Comparison of ENCODE assay signal across 12 cellular contexts in genomic region chr2:100135415-100135814, GRCh38. TPM values are rescaled to one million over a fixed set of nuclear protein-coding genes. Genes with fewer than 3 reads are reported as not detected.
DNase-seq lines count a peak whose midpoint lies in the region; ATAC-seq and TF ChIP-seq lines count a peak whose summit lies in the region.
"Had no signal": no experiment of that assay in that cellular context is flagged by ENCODE, and none has a peak within 500 bp of the region (broad histone marks: within the 10 kb centered on the region; RNA-seq: fewer than 3 reads in every experiment).

No MANE protein-coding gene starts in this region.

- DNase-seq in memory B cell (ENCODE audit: low spot score in 2 of 2) (no peak), GOT3 (lab: John Stamatoyannopoulos, UW) (no peak), body of pancreas (no peak)
- no peak for DNase-seq in activated CD4-positive, alpha-beta memory T cell treated with anti-CD3 and anti-CD28 coated beads, Interleukin-2, amount 10 ng/mL, durations not matched to agents 7 days and 5 days
- DNase-seq: BE2C; Caco-2; CD8-positive, alpha-beta memory T cell had no signal

- H2AFZ ChIP-seq in OCI-LY3 (ENCODE audit: low read depth, low read length), result no peak overlapping the region

- H3K79me2 ChIP-seq in OCI-LY3 (ENCODE audit: low read length), result peaks cover 94% of the 10 kb centered on the region

- H3K36me3 ChIP-seq in BLaER1 treated with 17β-estradiol and CSF1 and Interleukin-3, amounts not matched to agents 10 nM and 100 nM, result peaks cover 0 to 45% (median 3%) of the 10 kb centered on the region in 11 experiments; a peak in 12 of 22 replicates
- peaks cover 52% of the 10 kb centered on the region for H3K36me3 ChIP-seq in OCI-LY3 (replicated peaks; ENCODE audit: low read depth, low read length)
- no peaks in the 10 kb centered on the region for H3K36me3 ChIP-seq in body of pancreas (replicated peaks in 1 of 2; ENCODE audit: insufficient read depth in 1 of 2, low read depth in 2 of 2)
- H3K36me3 ChIP-seq: BE2C had no signal

- CTCF ChIA-PET in activated CD4-positive, alpha-beta memory T cell treated with anti-CD3 and anti-CD28 coated beads, Interleukin-2, amount 10 ng/mL, durations not matched to agents 7 days and 5 days (lab: Charles Lee), result no interaction called here

- H3K4me1 Mint-ChIP-seq in memory B cell, result peaks cover 38% of the 10 kb centered on the region
- no peaks in the 10 kb centered on the region for H3K4me1 Mint-ChIP-seq in activated CD4-positive, alpha-beta memory T cell treated with anti-CD3 and anti-CD28 coated beads, Interleukin-2, amount 10 ng/mL, durations not matched to agents 7 days and 5 days

- H3K9me3 Mint-ChIP-seq in memory B cell, result no peaks in the 10 kb centered on the region
- no peaks in the 10 kb centered on the region for H3K9me3 Mint-ChIP-seq in activated CD4-positive, alpha-beta memory T cell treated with anti-CD3 and anti-CD28 coated beads, Interleukin-2, amount 10 ng/mL, durations not matched to agents 7 days and 5 days
- H3K9me3 Mint-ChIP-seq: CD8-positive, alpha-beta memory T cell had no signal

- peaks cover 54 to 65% (median 61%) of the 10 kb centered on the region in 10 experiments for H3K4me1 ChIP-seq in BLaER1 treated with 17β-estradiol and CSF1 and Interleukin-3, amounts not matched to agents 10 nM and 100 nM
- H3K4me1 ChIP-seq in OCI-LY3 (ENCODE audit: low read length) (peaks cover 87% of the 10 kb centered on the region), body of pancreas (no peaks in the 10 kb centered on the region)
- H3K4me1 ChIP-seq: Caco-2 had no signal

- peaks cover 0 to 36% (median 3%) of the 10 kb centered on the region in 11 experiments; a peak in 11 of 22 replicates for H4K20me1 ChIP-seq in BLaER1 treated with 17β-estradiol and CSF1 and Interleukin-3, amounts not matched to agents 10 nM and 100 nM
- peaks cover 72% of the 10 kb centered on the region for H4K20me1 ChIP-seq in OCI-LY3 (ENCODE audit: insufficient read depth, low read length)

- no peak overlapping the region for H3K4me3 Mint-ChIP-seq in memory B cell
- H3K4me3 Mint-ChIP-seq in activated CD4-positive, alpha-beta memory T cell treated with anti-CD3 and anti-CD28 coated beads, Interleukin-2, amount 10 ng/mL, durations not matched to agents 7 days and 5 days, result no peak overlapping the region
- H3K4me3 Mint-ChIP-seq: CD8-positive, alpha-beta memory T cell had no signal

- H3K9ac ChIP-seq in BLaER1 treated with 17β-estradiol and CSF1 and Interleukin-3, amounts not matched to agents 10 nM and 100 nM, result no peak overlapping the region
- peak overlapping the region; percentile 58; the same call in 1 of the 2 replicates for H3K9ac ChIP-seq in OCI-LY3 (ENCODE audit: low read length)

- no peak overlapping the region for H3K27ac Mint-ChIP-seq in memory B cell
- no peak overlapping the region for H3K27ac Mint-ChIP-seq in activated CD4-positive, alpha-beta memory T cell treated with anti-CD3 and anti-CD28 coated beads, Interleukin-2, amount 10 ng/mL, durations not matched to agents 7 days and 5 days
- H3K27ac Mint-ChIP-seq: CD8-positive, alpha-beta memory T cell had no signal

- H3K4me2 ChIP-seq in BLaER1 treated with 17β-estradiol and CSF1 and Interleukin-3, amounts not matched to agents 10 nM and 100 nM, result peak overlapping the region; percentile 14 to 80 (median 49)
- peak overlapping the region; percentile 97 for H3K4me2 ChIP-seq in OCI-LY3 (ENCODE audit: low read length)

- peak overlapping the region in 1 of 11 experiments; percentile 9; a peak in 1 of 22 replicates for H3K27ac ChIP-seq in BLaER1 treated with 17β-estradiol and CSF1 and Interleukin-3, amounts not matched to agents 10 nM and 100 nM
- H3K27ac ChIP-seq in OCI-LY3 (ENCODE audit: low read length), result peak overlapping the region; percentile 97
- no peak overlapping the region for H3K27ac ChIP-seq in body of pancreas

- 90 to 95% methylated on average over 5 of the region's 5 CpGs for whole genome bisulfite sequencing in body of pancreas, 2 donors

- intact Hi-C loops in body of pancreas (cut with DNase I), result no loop called here

- peaks cover 0 to 11% (median 6%) of the 10 kb centered on the region in 11 experiments; a peak in 5 of 22 replicates for H3K9me3 ChIP-seq in BLaER1 treated with 17β-estradiol and CSF1 and Interleukin-3, amounts not matched to agents 10 nM and 100 nM (replicated peaks in 1 of 11)
- H3K9me3 ChIP-seq in OCI-LY3 (ENCODE audit: insufficient read depth, low read length) (no peaks in the 10 kb centered on the region), body of pancreas (no peaks in the 10 kb centered on the region)
- H3K9me3 ChIP-seq: BE2C, Caco-2 had no signal

- ATAC-seq in memory B cell (ENCODE audit: low read depth) (peak; percentile 82), GM21515 (IDR thresholded peaks at IDR 0.05; ENCODE audit: unreplicated experiment) (no peak), body of pancreas (no peak)
- ATAC-seq: HCT116, HepG2 had no signal

- H3K27me3 ChIP-seq in BLaER1 treated with 17β-estradiol and CSF1 and Interleukin-3, amounts not matched to agents 10 nM and 100 nM, result no peaks in the 10 kb centered on the region
- H3K27me3 ChIP-seq in OCI-LY3 (ENCODE audit: low read depth, low read length), result no peaks in the 10 kb centered on the region
- H3K27me3 ChIP-seq in body of pancreas, result no peaks in the 10 kb centered on the region
- H3K27me3 ChIP-seq: BE2C had no signal

- TF ChIP-seq CTCF in OCI-LY3 (IDR thresholded peaks at IDR 0.05; ENCODE audit: low read depth, low read length) (no peak), body of pancreas (IDR thresholded peaks at IDR 0.05) (no peak)

- H3K36me3 Mint-ChIP-seq in memory B cell, result peaks cover 7% of the 10 kb centered on the region
- no peaks in the 10 kb centered on the region for H3K36me3 Mint-ChIP-seq in activated CD4-positive, alpha-beta memory T cell treated with anti-CD3 and anti-CD28 coated beads, Interleukin-2, amount 10 ng/mL, durations not matched to agents 7 days and 5 days (ENCODE audit: low read depth)
- H3K36me3 Mint-ChIP-seq: CD8-positive, alpha-beta memory T cell had no signal

- POLR2A ChIA-PET in activated CD4-positive, alpha-beta memory T cell treated with anti-CD3 and anti-CD28 coated beads, Interleukin-2, amount 10 ng/mL, durations not matched to agents 7 days and 5 days (lab: Charles Lee), result no interaction called here

- no peaks in the 10 kb centered on the region for H3K27me3 Mint-ChIP-seq in memory B cell
- peaks cover 10% of the 10 kb centered on the region for H3K27me3 Mint-ChIP-seq in activated CD4-positive, alpha-beta memory T cell treated with anti-CD3 and anti-CD28 coated beads, Interleukin-2, amount 10 ng/mL, durations not matched to agents 7 days and 5 days

- no peak overlapping the region for H3K4me3 ChIP-seq in BLaER1 treated with 17β-estradiol and CSF1 and Interleukin-3, amounts not matched to agents 10 nM and 100 nM
- H3K4me3 ChIP-seq in OCI-LY3 (ENCODE audit: low read length), result peak overlapping the region; percentile 65
- H3K4me3 ChIP-seq in body of pancreas, result no peak overlapping the region

- no peak for TF ChIP-seq POLR2A in body of pancreas (IDR thresholded peaks at IDR 0.05)

RNA-seq across cellular contexts. Expression of gene AFF3, which starts 7.0 kb away (rescaled TPM):
- under 1 TPM; 0.03 TPM for total RNA-seq in activated CD4-positive, alpha-beta memory T cell treated with anti-CD3 and anti-CD28 coated beads, Interleukin-2, amount 10 ng/mL, durations not matched to agents 7 days and 5 days
- under 1 TPM; 0.52 to 0.99 TPM for total RNA-seq in body of pancreas
- total RNA-seq: HepG2 had no signal
